In genomic region chr6:112330877-112331260, GRCh38 we compare ENCODE assay signal across 1 cellular context.
TF ChIP-seq lines count a peak whose summit lies in the region.

No MANE protein-coding gene starts in this region.

TF ChIP-seq in IMR-90, 13 proteins besides CTCF, POLR2A, EP300 and RAD21 (continued from another document):
- TF ChIP-seq SMC3 (IDR thresholded peaks at IDR 0.05; ENCODE audit: low read depth, low read length) (no peak), MAFK (IDR thresholded peaks at IDR 0.05; ENCODE audit: low read depth, low read length) (no peak), RCOR1 (IDR thresholded peaks at IDR 0.05; ENCODE audit: insufficient replicate concordance, low read length) (no peak), MAZ (IDR thresholded peaks at IDR 0.05; ENCODE audit: borderline replicate concordance, low read depth, low read length) (no peak), CHD1 (IDR thresholded peaks at IDR 0.05; ENCODE audit: low read depth, low read length) (no peak)
TF ChIP-seq in IMR-90: peak in this region for 0.
